ENCODE assay signal across 1 cellular context in genomic region chr2:25586726-25587144, GRCh38.
TF ChIP-seq lines count a peak whose summit lies in the region.

No MANE protein-coding gene starts in this region.

TF ChIP-seq in GM12878, 131 proteins besides CTCF, POLR2A, EP300 and RAD21 (continued from another document and continues in another):
- TF ChIP-seq CEBPB (IDR thresholded peaks at IDR 0.05; ENCODE audit: borderline replicate concordance in 1 of 2, low read depth in 2 of 2, low read length in 2 of 2), result peak in 1 of 2 experiments; percentile 90; a peak in 2 of 4 replicates
- 0 out of 4 replicates have a peak, but pooled peaks of 1 of the 2 experiments have one; percentile 63 for TF ChIP-seq SRF (IDR thresholded peaks at IDR 0.05; ENCODE audit: low read depth in 2 of 2, low read length in 2 of 2)
- peak; percentile 62 for TF ChIP-seq NR2F1 (conservative IDR thresholded peaks at IDR 0.05)
- TF ChIP-seq SMC3 (IDR thresholded peaks at IDR 0.05; ENCODE audit: borderline replicate concordance, low read length), result no peak
- TF ChIP-seq, protein P1, sequence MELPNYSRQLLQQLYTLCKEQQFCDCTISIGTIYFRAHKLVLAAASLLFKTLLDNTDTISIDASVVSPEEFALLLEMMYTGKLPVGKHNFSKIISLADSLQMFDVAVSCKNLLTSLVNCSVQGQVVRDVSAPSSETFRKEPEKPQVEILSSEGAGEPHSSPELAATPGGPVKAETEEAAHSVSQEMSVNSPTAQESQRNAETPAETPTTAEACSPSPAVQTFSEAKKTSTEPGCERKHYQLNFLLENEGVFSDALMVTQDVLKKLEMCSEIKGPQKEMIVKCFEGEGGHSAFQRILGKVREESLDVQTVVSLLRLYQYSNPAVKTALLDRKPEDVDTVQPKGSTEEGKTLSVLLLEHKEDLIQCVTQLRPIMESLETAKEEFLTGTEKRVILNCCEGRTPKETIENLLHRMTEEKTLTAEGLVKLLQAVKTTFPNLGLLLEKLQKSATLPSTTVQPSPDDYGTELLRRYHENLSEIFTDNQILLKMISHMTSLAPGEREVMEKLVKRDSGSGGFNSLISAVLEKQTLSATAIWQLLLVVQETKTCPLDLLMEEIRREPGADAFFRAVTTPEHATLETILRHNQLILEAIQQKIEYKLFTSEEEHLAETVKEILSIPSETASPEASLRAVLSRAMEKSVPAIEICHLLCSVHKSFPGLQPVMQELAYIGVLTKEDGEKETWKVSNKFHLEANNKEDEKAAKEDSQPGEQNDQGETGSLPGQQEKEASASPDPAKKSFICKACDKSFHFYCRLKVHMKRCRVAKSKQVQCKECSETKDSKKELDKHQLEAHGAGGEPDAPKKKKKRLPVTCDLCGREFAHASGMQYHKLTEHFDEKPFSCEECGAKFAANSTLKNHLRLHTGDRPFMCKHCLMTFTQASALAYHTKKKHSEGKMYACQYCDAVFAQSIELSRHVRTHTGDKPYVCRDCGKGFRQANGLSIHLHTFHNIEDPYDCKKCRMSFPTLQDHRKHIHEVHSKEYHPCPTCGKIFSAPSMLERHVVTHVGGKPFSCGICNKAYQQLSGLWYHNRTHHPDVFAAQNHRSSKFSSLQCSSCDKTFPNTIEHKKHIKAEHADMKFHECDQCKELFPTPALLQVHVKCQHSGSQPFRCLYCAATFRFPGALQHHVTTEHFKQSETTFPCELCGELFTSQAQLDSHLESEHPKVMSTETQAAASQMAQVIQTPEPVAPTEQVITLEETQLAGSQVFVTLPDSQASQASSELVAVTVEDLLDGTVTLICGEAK (IDR thresholded peaks at IDR 0.05; ENCODE audit: borderline replicate concordance), result no peak
- peak; percentile 96 for TF ChIP-seq ATF2 (IDR thresholded peaks at IDR 0.05; ENCODE audit: low read length)
- no peak for TF ChIP-seq ZNF274 (IDR thresholded peaks at IDR 0.05; ENCODE audit: insufficient read depth, insufficient read length)
- peak; percentile 66 for TF ChIP-seq FOXK2 (IDR thresholded peaks at IDR 0.05)
- TF ChIP-seq ZZZ3 (IDR thresholded peaks at IDR 0.05; ENCODE audit: control insufficient read depth, insufficient read length, low read depth), result no peak
- 0 out of 2 replicates have a peak, but pooled peaks have one; percentile 33 for TF ChIP-seq ATF7 (IDR thresholded peaks at IDR 0.05; ENCODE audit: low read depth)
- TF ChIP-seq SMARCA5 (IDR thresholded peaks at IDR 0.05), result no peak
- 0 out of 2 replicates have a peak, but pooled peaks have one; percentile 24 for TF ChIP-seq TCF3 (IDR thresholded peaks at IDR 0.05; ENCODE audit: borderline replicate concordance, insufficient read depth, low read depth, low read length)
- TF ChIP-seq YY1 (IDR thresholded peaks at IDR 0.05; ENCODE audit: low read depth, low read length), result 0 out of 2 replicates have a peak, but pooled peaks have one; percentile 30
- TF ChIP-seq PML (IDR thresholded peaks at IDR 0.05; ENCODE audit: low read length), result peak; percentile 72
- TF ChIP-seq POU2F2 (IDR thresholded peaks at IDR 0.05; ENCODE audit: borderline replicate concordance, low read depth, low read length), result peak; percentile 99
- 0 out of 2 replicates have a peak, but pooled peaks have one; percentile 11 for TF ChIP-seq ASH2L (IDR thresholded peaks at IDR 0.05; ENCODE audit: borderline replicate concordance, low read depth)
- TF ChIP-seq, protein P2, sequence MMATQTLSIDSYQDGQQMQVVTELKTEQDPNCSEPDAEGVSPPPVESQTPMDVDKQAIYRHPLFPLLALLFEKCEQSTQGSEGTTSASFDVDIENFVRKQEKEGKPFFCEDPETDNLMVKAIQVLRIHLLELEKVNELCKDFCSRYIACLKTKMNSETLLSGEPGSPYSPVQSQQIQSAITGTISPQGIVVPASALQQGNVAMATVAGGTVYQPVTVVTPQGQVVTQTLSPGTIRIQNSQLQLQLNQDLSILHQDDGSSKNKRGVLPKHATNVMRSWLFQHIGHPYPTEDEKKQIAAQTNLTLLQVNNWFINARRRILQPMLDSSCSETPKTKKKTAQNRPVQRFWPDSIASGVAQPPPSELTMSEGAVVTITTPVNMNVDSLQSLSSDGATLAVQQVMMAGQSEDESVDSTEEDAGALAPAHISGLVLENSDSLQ (IDR thresholded peaks at IDR 0.05), result no peak
- no peak for TF ChIP-seq EZH2 (IDR thresholded peaks at IDR 0.05; ENCODE audit: borderline replicate concordance, control insufficient read depth, low read depth, low read length)
- no peak; the same call in 1 of the 2 replicates for TF ChIP-seq RCOR1 (conservative IDR thresholded peaks at IDR 0.05; ENCODE audit: low read depth, low read length)
- peak; percentile 92; the same call in 1 of the 2 replicates for TF ChIP-seq ZNF217 (IDR thresholded peaks at IDR 0.05)
- TF ChIP-seq BCLAF1 (IDR thresholded peaks at IDR 0.05), result no peak
- TF ChIP-seq CHD1 (IDR thresholded peaks at IDR 0.05; ENCODE audit: low read depth, low read length), result no peak
- TF ChIP-seq, protein P3, sequence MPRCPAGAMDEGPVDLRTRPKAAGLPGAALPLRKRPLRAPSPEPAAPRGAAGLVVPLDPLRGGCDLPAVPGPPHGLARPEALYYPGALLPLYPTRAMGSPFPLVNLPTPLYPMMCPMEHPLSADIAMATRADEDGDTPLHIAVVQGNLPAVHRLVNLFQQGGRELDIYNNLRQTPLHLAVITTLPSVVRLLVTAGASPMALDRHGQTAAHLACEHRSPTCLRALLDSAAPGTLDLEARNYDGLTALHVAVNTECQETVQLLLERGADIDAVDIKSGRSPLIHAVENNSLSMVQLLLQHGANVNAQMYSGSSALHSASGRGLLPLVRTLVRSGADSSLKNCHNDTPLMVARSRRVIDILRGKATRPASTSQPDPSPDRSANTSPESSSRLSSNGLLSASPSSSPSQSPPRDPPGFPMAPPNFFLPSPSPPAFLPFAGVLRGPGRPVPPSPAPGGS (IDR thresholded peaks at IDR 0.05; ENCODE audit: borderline replicate concordance, insufficient read depth, low read depth, low read length, poor library complexity, severe bottlenecking), result peak; percentile 94
- no peak for TF ChIP-seq RAD51 (IDR thresholded peaks at IDR 0.05)
- TF ChIP-seq ZNF207 (IDR thresholded peaks at IDR 0.05; ENCODE audit: borderline replicate concordance), result no peak
- no peak for TF ChIP-seq ZNF622 (IDR thresholded peaks at IDR 0.05)
- no peak for TF ChIP-seq ELK1 (IDR thresholded peaks at IDR 0.05; ENCODE audit: low read depth, low read length)
- TF ChIP-seq SKIL (IDR thresholded peaks at IDR 0.05; ENCODE audit: low read depth, poor library complexity, severe bottlenecking), result peak; percentile 92
- TF ChIP-seq NFIC (IDR thresholded peaks at IDR 0.05; ENCODE audit: low read depth, low read length), result peak; percentile 95
- TF ChIP-seq ESRRA (IDR thresholded peaks at IDR 0.05; ENCODE audit: low read length), result no peak
- TF ChIP-seq PAX5 (IDR thresholded peaks at IDR 0.05; ENCODE audit: borderline replicate concordance, low read depth, low read length), result peak; percentile 81; the same call in 1 of the 2 replicates
- no peak for TF ChIP-seq NKRF (conservative IDR thresholded peaks at IDR 0.05)
- peak; percentile 79 for TF ChIP-seq GATAD2B (conservative IDR thresholded peaks at IDR 0.05; ENCODE audit: low read depth)
- TF ChIP-seq, protein P4, sequence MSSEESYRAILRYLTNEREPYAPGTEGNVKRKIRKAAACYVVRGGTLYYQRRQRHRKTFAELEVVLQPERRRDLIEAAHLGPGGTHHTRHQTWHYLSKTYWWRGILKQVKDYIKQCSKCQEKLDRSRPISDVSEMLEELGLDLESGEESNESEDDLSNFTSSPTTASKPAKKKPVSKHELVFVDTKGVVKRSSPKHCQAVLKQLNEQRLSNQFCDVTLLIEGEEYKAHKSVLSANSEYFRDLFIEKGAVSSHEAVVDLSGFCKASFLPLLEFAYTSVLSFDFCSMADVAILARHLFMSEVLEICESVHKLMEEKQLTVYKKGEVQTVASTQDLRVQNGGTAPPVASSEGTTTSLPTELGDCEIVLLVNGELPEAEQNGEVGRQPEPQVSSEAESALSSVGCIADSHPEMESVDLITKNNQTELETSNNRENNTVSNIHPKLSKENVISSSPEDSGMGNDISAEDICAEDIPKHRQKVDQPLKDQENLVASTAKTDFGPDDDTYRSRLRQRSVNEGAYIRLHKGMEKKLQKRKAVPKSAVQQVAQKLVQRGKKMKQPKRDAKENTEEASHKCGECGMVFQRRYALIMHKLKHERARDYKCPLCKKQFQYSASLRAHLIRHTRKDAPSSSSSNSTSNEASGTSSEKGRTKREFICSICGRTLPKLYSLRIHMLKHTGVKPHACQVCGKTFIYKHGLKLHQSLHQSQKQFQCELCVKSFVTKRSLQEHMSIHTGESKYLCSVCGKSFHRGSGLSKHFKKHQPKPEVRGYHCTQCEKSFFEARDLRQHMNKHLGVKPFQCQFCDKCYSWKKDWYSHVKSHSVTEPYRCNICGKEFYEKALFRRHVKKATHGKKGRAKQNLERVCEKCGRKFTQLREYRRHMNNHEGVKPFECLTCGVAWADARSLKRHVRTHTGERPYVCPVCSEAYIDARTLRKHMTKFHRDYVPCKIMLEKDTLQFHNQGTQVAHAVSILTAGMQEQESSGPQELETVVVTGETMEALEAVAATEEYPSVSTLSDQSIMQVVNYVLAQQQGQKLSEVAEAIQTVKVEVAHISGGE (CRISPR knock-in tag; IDR thresholded peaks at IDR 0.05), result no peak
- TF ChIP-seq NR2C1 (IDR thresholded peaks at IDR 0.05), result no peak
- TF ChIP-seq MTA2 (IDR thresholded peaks at IDR 0.05; ENCODE audit: low read depth), result peak; percentile 75
- peak; percentile 69; the same call in 1 of the 2 replicates for TF ChIP-seq MEF2A (IDR thresholded peaks at IDR 0.05; ENCODE audit: insufficient read depth, low read depth, low read length)
